8 cellular contexts compared by ENCODE assay signal in genomic region chrX:123859828-123860505, GRCh38. TPM values are rescaled to one million over a fixed set of nuclear protein-coding genes. Genes with fewer than 3 reads are reported as not detected.
DNase-seq lines count a peak whose midpoint lies in the region; ATAC-seq, FAIRE-seq and TF ChIP-seq lines count a peak whose summit lies in the region.

Gene XIAP (plus strand): TSS chrX:123860053. CDS start chrX:123885663, 25,610 bp downstream.

- H3K9me2 ChIP-seq in hepatocyte (replicated peaks; ENCODE audit: insufficient read depth): no peaks in the 10 kb centered on the region

- H4K20me1 ChIP-seq in hepatocyte (ENCODE audit: insufficient read depth, poor library complexity, severe bottlenecking): no peaks in the 10 kb centered on the region

- H3K36me3 ChIP-seq in hepatocyte (replicated peaks; ENCODE audit: insufficient read depth, low read depth): no peaks in the 10 kb centered on the region

- in situ Hi-C loops in astrocyte of the cerebellum (cut with HindIII; ENCODE audit: low sequenced_read_pairs): no loop called here

- H3K79me2 ChIP-seq in hepatocyte: peaks cover 35% of the 10 kb centered on the region

- no peaks in the 10 kb centered on the region for H3K9me3 ChIP-seq in hepatocyte (ENCODE audit: low read depth)

- peaks cover 4% of the 10 kb centered on the region for H3K4me1 ChIP-seq in hepatocyte (ENCODE audit: insufficient read depth)

- peak; percentile 62 for TF ChIP-seq POLR2A in GM12891 (IDR thresholded peaks at IDR 0.05; ENCODE audit: low read depth, low read length)

- peak within 1 kb of the TSS; percentile 65 for H3K4me3 ChIP-seq in astrocyte of the cerebellum (ENCODE audit: low read depth, low read length)
- H3K4me3 ChIP-seq in hepatocyte: peak within 1 kb of the TSS; percentile 44
- H3K4me3 ChIP-seq in retinal pigment epithelial cell (ENCODE audit: low read length): peak within 1 kb of the TSS; percentile 72

- peak within 1 kb of the TSS; percentile 75 for H3K4me2 ChIP-seq in hepatocyte

- ATAC-seq in HG02623 (IDR thresholded peaks at IDR 0.05; ENCODE audit: unreplicated experiment): peak; percentile 79

- DNase-seq in GM12891 (ENCODE audit: insufficient read length, low spot score) (peak; percentile 69), NCI-H1105 treated with DMSO at 0.1 percent for 48 hours (lab: John Stamatoyannopoulos, UW) (peak; percentile 68), T-helper 22 cell (ENCODE audit: low read depth) (peak; percentile 45), astrocyte of the cerebellum (ENCODE audit: low read depth) (peak; percentile 45), hepatocyte (ENCODE audit: low spot score) (peak; percentile 89), retinal pigment epithelial cell (ENCODE audit: low read depth) (peak; percentile 40), OCI-M2 (lab: John Stamatoyannopoulos, UW; ENCODE audit: unreplicated experiment) (no peak)

- TF ChIP-seq CTCF in astrocyte of the cerebellum (IDR thresholded peaks at IDR 0.05; ENCODE audit: low read depth, low read length, missing control alignments) (no peak), hepatocyte (IDR thresholded peaks at IDR 0.05; ENCODE audit: poor library complexity) (no peak), retinal pigment epithelial cell (conservative IDR thresholded peaks at IDR 0.05; ENCODE audit: low read depth, low read length) (no peak)

- no peaks in the 10 kb centered on the region for H3K27me3 ChIP-seq in hepatocyte

- H3K27ac ChIP-seq in hepatocyte: peak within 1 kb of the TSS; percentile 96

- H2AFZ ChIP-seq in hepatocyte: peak within 1 kb of the TSS; percentile 49

- peak; percentile 75 for FAIRE-seq in GM12891 (lab: Jason Lieb, UNC)

- 45% methylated on average over 17 of the region's 62 CpGs for WGBS in hepatocyte (ENCODE audit: low lambda C conversion rate, missing lambda C conversion rate)

TF ChIP-seq in GM12891, 5 proteins besides CTCF, POLR2A, EP300 and RAD21:
- TF ChIP-seq POLR2AphosphoS5 (IDR thresholded peaks at IDR 0.05; ENCODE audit: low read depth, low read length) (0 out of 2 replicates have a peak, but pooled peaks have one; percentile 21), POU2F2 (IDR thresholded peaks at IDR 0.05; ENCODE audit: low read depth, low read length) (no peak), TAF1 (IDR thresholded peaks at IDR 0.05; ENCODE audit: low read depth, low read length) (0 out of 2 replicates have a peak, but pooled peaks have one; percentile 24)

RNA-seq across cellular contexts. Expression of gene XIAP, which starts in this region (rescaled TPM):
- 4.8 TPM for polyA plus RNA-seq in GM12891 (2012; ENCODE audit: low read depth, missing spikeins)
- 36.1 and 38.1 TPM in 2 replicates for total RNA-seq in hepatocyte
- polyA plus RNA-seq in hepatocyte: 7.9 and 13.7 TPM in 2 replicates
